9 cellular contexts compared by ENCODE assay signal in genomic region chr20:32763202-32763999, GRCh38. TPM values are rescaled to one million over a fixed set of nuclear protein-coding genes. Genes with fewer than 3 reads are reported as not detected.
DNase-seq lines count a peak whose midpoint lies in the region; ATAC-seq lines count a peak whose summit lies in the region.
"Had no signal": no experiment of that assay in that cellular context is flagged by ENCODE, and none has a peak within 500 bp of the region (broad histone marks: within the 10 kb centered on the region; RNA-seq: fewer than 3 reads in every experiment).

No MANE protein-coding gene starts in this region.

- peaks cover 5% of the 10 kb centered on the region for H3K4me1 ChIP-seq in ACC112 (ENCODE audit: control insufficient read depth, insufficient read depth, low read length, unreplicated experiment)

- H3K27ac Mint-ChIP-seq in activated T-cell treated with anti-CD3 and anti-CD28 coated beads, Interleukin-2, amount 50 U/mL, for 72 hours, result no peak overlapping the region

- no peak for ATAC-seq in activated T-cell treated with anti-CD3 and anti-CD28 coated beads, Interleukin-2, amount 50 U/mL, for 72 hours (replicated peaks in 1 of 2)

- peak overlapping the region; percentile 89 to 92 for H3K4me3 Mint-ChIP-seq in activated T-cell treated with anti-CD3 and anti-CD28 coated beads, Interleukin-2, amount 50 U/mL, for 72 hours

- H2AFZ ChIP-seq in ACC112 (ENCODE audit: low read length, unreplicated experiment), result peak overlapping the region; percentile 27

- peaks cover 12% of the 10 kb centered on the region for H3K27me3 Mint-ChIP-seq in activated T-cell treated with anti-CD3 and anti-CD28 coated beads, Interleukin-2, amount 50 U/mL, for 72 hours (ENCODE audit: low read depth)

- DNase-seq in H7, result peak; percentile 81
- peak in 1 of 2 donors; percentile 20 for DNase-seq in activated T-cell treated with anti-CD3 and anti-CD28 coated beads, Interleukin-2, amount 50 U/mL, for 72 hours
- peak; percentile 72 for DNase-seq in islet precursor cell
- DNase-seq in substantia nigra (lab: John Stamatoyannopoulos, UW), result peak in 1 of 49 donors; percentile 22
- DNase-seq in activated CD8-positive, alpha-beta memory T cell treated with anti-CD3 and anti-CD28 coated beads for 24 hours, result no peak
- DNase-seq in NCI-H2029 (lab: John Stamatoyannopoulos, UW), result no peak
- DNase-seq in NCI-H524 treated with DMSO at 0.1 percent for 48 hours (lab: John Stamatoyannopoulos, UW), result no peak
- DNase-seq: left cardiac atrium had no signal

- H3K27me3 ChIP-seq in ACC112 (ENCODE audit: insufficient read depth, low read length) (no peaks in the 10 kb centered on the region), H7 (ENCODE audit: control insufficient read depth, insufficient read depth, low read length) (no peaks in the 10 kb centered on the region)

- H3K36me3 ChIP-seq in ACC112 (ENCODE audit: insufficient read depth, low read length), result no peaks in the 10 kb centered on the region
- H3K36me3 ChIP-seq in H7 (replicated peaks; ENCODE audit: control insufficient read depth, insufficient read depth, low read length), result peaks cover 35% of the 10 kb centered on the region

- H3K36me3 Mint-ChIP-seq in activated T-cell treated with anti-CD3 and anti-CD28 coated beads, Interleukin-2, amount 50 U/mL, for 72 hours (ENCODE audit: insufficient read depth in 2 of 2), result no peaks in the 10 kb centered on the region

- H3K79me2 ChIP-seq in ACC112 (ENCODE audit: control insufficient read depth, insufficient read depth, low read length, unreplicated experiment), result peaks cover 8% of the 10 kb centered on the region

- H3K27ac ChIP-seq in ACC112 (ENCODE audit: low read depth, low read length), result no peak overlapping the region
- peak overlapping the region; percentile 42 for H3K27ac ChIP-seq in substantia nigra (ENCODE audit: low read depth, low read length, poor library complexity, severe bottlenecking)

- H3K4me3 ChIP-seq in ACC112 (ENCODE audit: low read depth, low read length), result peak overlapping the region; percentile 82
- peak overlapping the region; percentile 98 for H3K4me3 ChIP-seq in H7 (ENCODE audit: insufficient read depth, low read depth, low read length)

- peaks cover 18% of the 10 kb centered on the region for H3K4me1 Mint-ChIP-seq in activated T-cell treated with anti-CD3 and anti-CD28 coated beads, Interleukin-2, amount 50 U/mL, for 72 hours (ENCODE audit: low read depth)

- no peaks in the 10 kb centered on the region for H3K9me3 Mint-ChIP-seq in activated T-cell treated with anti-CD3 and anti-CD28 coated beads, Interleukin-2, amount 50 U/mL, for 72 hours

RNA-seq across cellular contexts. Expression of gene DNMT3B, which starts 1.2 kb away (rescaled TPM):
- 496 and 585 TPM in 2 replicates for total RNA-seq in H7 (2014; rRNA removed; shearing (Covaris generic))
- total RNA-seq in activated T-cell treated with anti-CD3 and anti-CD28 coated beads, Interleukin-2, amount 50 U/mL, for 72 hours, result 1 to 10 TPM; 2.6 to 3.2 TPM

RNA-seq across cellular contexts. Expression of gene COMMD7, which starts 20.1 kb away (rescaled TPM):
- 49.7 and 52.6 TPM in 2 replicates for total RNA-seq in H7 (2014; rRNA removed; shearing (Covaris generic))
- total RNA-seq in activated T-cell treated with anti-CD3 and anti-CD28 coated beads, Interleukin-2, amount 50 U/mL, for 72 hours, result 10 to 100 TPM; 51.8 to 62.0 TPM

RNA-seq across cellular contexts. Expression of gene MAPRE1, which starts 56.4 kb away (rescaled TPM):
- total RNA-seq in H7 (2014; rRNA removed; shearing (Covaris generic)), result 106 and 108 TPM in 2 replicates
- 100 to 1,000 TPM in 1 of 2 donors, 10 to 100 TPM in 1; 94.6 to 100 TPM for total RNA-seq in activated T-cell treated with anti-CD3 and anti-CD28 coated beads, Interleukin-2, amount 50 U/mL, for 72 hours

Comparison
In these comparisons a context has a peak if more than half of its experiments do, and no peak if none do; other contexts are left out.
1. DNase-seq: peak in H7 (single experiment) and islet precursor cell (single experiment); none in activated CD8-positive, alpha-beta memory T cell treated with anti-CD3 and anti-CD28 coated beads for 24 hours (single experiment), NCI-H2029 (single experiment) and NCI-H524 treated with DMSO at 0.1 percent for 48 hours (single experiment).
2. RNA of gene DNMT3B, which starts 1.2 kb away (total RNA-seq): 496 to 585 TPM in H7; 2.6 to 3.2 TPM in activated T-cell treated with anti-CD3 and anti-CD28 coated beads, Interleukin-2, amount 50 U/mL, for 72 hours; every median in the first group is over 100 times any median in the second.